In the genomic region with DNA sequence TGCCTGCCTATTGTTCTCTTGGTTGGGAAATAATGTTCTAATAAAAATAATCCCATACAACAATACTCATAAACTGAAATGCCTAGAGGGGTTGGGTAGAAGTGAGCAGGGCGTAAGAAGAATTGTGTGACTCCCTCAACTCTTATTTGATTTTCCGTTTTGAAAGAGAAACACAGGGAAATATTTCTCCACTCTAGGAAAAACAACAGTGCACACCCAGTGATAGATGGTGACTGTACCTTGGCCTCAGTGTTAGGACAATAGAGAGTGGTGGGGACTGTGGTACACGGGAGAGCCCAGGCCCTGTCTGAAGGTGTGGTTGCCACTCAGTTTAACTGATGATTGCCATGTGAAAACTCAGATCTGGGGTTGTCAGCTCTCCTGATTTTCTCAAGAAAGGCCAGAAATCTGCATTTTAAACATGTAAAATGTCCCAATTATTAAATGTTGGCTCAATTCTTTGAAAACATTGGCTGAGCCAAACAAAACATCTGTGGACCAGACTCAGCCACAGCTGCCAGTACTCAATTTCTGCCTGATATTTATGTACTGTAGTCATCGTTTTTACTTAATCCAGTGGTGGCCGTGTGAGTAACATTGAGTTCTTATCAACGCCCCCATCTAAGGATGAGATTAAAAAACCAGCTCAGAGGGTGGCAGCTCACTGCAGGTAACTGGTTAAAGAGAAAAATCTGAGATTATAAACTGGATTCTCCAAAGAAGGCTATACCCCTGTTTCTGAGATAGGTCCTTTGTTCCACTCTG, we compare ENCODE assay signal across 1 cellular context.
TF ChIP-seq lines count a peak whose summit lies in the region.

No MANE protein-coding gene starts in this region.

TF ChIP-seq in IMR-90, 13 proteins besides CTCF, POLR2A, EP300 and RAD21 (continued from another document):
- no peak for TF ChIP-seq NFE2L2 (IDR thresholded peaks at IDR 0.05; ENCODE audit: low read depth, low read length)
- TF ChIP-seq MAFK (IDR thresholded peaks at IDR 0.05; ENCODE audit: low read depth, low read length), result no peak
- TF ChIP-seq, protein P1, sequence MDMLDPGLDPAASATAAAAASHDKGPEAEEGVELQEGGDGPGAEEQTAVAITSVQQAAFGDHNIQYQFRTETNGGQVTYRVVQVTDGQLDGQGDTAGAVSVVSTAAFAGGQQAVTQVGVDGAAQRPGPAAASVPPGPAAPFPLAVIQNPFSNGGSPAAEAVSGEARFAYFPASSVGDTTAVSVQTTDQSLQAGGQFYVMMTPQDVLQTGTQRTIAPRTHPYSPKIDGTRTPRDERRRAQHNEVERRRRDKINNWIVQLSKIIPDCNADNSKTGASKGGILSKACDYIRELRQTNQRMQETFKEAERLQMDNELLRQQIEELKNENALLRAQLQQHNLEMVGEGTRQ (IDR thresholded peaks at IDR 0.05; ENCODE audit: low read depth, low read length), result no peak
